ENCODE assay signal across 28 cellular contexts in the genomic region with DNA sequence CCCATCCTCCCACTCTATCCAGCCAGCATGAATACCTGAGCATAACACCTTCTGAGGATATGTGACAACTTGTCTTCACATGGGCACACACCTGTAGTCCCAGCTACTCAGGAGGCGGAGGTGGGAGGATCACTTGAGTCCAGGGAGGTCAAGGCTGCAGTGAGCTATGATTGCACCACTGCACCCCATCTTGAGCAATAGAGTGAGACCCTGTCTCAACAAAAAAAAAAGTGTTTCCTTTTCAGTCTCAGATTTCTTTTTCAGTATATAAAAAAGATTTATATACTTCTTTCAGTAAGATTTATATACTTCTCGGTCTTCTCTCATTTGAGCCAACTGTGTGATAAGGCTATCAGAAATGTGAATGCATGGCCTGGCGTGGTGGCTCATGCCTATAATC.
"Had no signal": no experiment of that assay in that cellular context is flagged by ENCODE, and none has a peak within 500 bp of the region (broad histone marks: within the 10 kb centered on the region; RNA-seq: fewer than 3 reads in every experiment).

No MANE protein-coding gene starts in this region.

- H3K27ac ChIP-seq: colonic mucosa, coronary artery, dorsolateral prefrontal cortex, epithelial cell of prostate, esophagus muscularis mucosa, esophagus squamous epithelium, foreskin keratinocyte, gastrocnemius medialis, gastroesophageal sphincter, heart left ventricle, heart right ventricle had no signal

- H3K9me3 ChIP-seq: colonic mucosa, esophagus muscularis mucosa, esophagus squamous epithelium, gastrocnemius medialis, gastroesophageal sphincter, heart left ventricle, heart right ventricle had no signal

- H3K4me1 ChIP-seq: colonic mucosa, gastrocnemius medialis had no signal

- H3K36me3 ChIP-seq: colonic mucosa, esophagus squamous epithelium, gastrocnemius medialis, heart left ventricle had no signal

- ATAC-seq: effector memory CD8-positive, alpha-beta T cell; esophagus mucosa; foreskin keratinocyte; gastrocnemius medialis; gastroesophageal sphincter; heart left ventricle; heart right ventricle had no signal

- FAIRE-seq: colon, endometrium, endothelial cell of umbilical vein, frontal cortex had no signal

- H3K27me3 ChIP-seq: colonic mucosa, dorsolateral prefrontal cortex, esophagus muscularis mucosa, esophagus squamous epithelium, foreskin keratinocyte, gastrocnemius medialis, gastroesophageal sphincter, heart left ventricle, heart right ventricle had no signal

- DNase-seq: colonic mucosa; cortex of kidney; dermis blood vessel endothelial cell; dorsolateral prefrontal cortex; effector CD4-positive, alpha-beta T cell; effector CD8-positive, alpha-beta T cell; effector memory CD4-positive, alpha-beta T cell; effector memory CD8-positive, alpha-beta T cell; endodermal cell; erythroblast; esophagus squamous epithelium; foreskin fibroblast; foreskin keratinocyte; foreskin melanocyte; gastrocnemius medialis; glutamatergic neuron; head of caudate nucleus; heart left ventricle; heart right ventricle had no signal

- H3K4me3 ChIP-seq: colonic mucosa, coronary artery, dorsolateral prefrontal cortex, esophagus muscularis mucosa, esophagus squamous epithelium, gastrocnemius medialis, gastroesophageal sphincter, heart left ventricle, heart right ventricle had no signal
